In the genomic region with DNA sequence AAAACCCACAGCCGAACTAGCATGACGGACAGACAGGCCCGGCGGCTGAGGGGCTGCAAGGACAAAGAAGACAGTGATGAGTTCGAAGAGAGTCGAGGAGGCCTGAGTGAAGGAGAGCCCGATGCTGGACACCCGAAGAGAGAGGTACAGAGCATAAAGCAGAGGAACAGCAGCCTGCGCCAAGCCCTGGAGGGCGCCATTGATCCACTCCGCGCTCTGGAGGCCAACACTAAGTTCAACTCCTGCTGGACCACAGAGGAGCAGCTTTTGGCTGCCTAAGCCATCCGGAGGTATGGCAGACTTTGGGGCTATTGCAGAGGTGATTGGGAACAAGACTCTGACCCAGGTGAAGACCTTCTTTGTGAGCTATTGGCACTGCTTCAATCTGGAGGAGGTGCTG, we compare ENCODE assay signal across 10 cellular contexts. TPM values are rescaled to one million over a fixed set of nuclear protein-coding genes. Genes with fewer than 3 reads are reported as not detected.
A peak's percentile ranks its signal among the peaks of the same experiment; 100 is the strongest.
DNase-seq lines count a peak whose midpoint lies in the region; ATAC-seq and TF ChIP-seq lines count a peak whose summit lies in the region.
"Had no signal": no experiment of that assay in that cellular context is flagged by ENCODE, and none has a peak within 500 bp of the region (broad histone marks: within the 10 kb centered on the region; RNA-seq: fewer than 3 reads in every experiment).

No MANE protein-coding gene starts in this region.

- no peak overlapping the region for H4K8ac ChIP-seq in mesendoderm (ENCODE audit: low read depth, low read length)

- TF ChIP-seq CTCF in gastrocnemius medialis (IDR thresholded peaks at IDR 0.05 in 4 of 5, conservative IDR thresholded peaks at IDR 0.05 in 1 of 5): no peak

- no peak overlapping the region for H2BK120ac ChIP-seq in mesendoderm (ENCODE audit: low read depth, low read length)

- DNase-seq in DMS79 treated with DMSO at 0.1 percent for 48 hours (lab: John Stamatoyannopoulos, UW) (peak; percentile 6), DMS79 (lab: John Stamatoyannopoulos, UW) (no peak), OCI-M1 (lab: John Stamatoyannopoulos, UW) (peak; percentile 37), mesendoderm (peak; percentile 75), SIG-M5 (lab: John Stamatoyannopoulos, UW) (no peak), gastrocnemius medialis (no peak)
- DNase-seq in activated naive CD4-positive, alpha-beta T cell treated with anti-CD3 and anti-CD28 coated beads, Interleukin-2, amount 10 ng/mL, durations not matched to agents 7 days and 5 days: peak; percentile 69

- H3K27me3 ChIP-seq in mesendoderm (ENCODE audit: insufficient read depth, low read length, poor library complexity) (no peaks in the 10 kb centered on the region), gastrocnemius medialis (no peaks in the 10 kb centered on the region)

- no peaks in the 10 kb centered on the region for H3K79me1 ChIP-seq in mesendoderm (ENCODE audit: low read length)

- peaks cover 29% of the 10 kb centered on the region for H3K27me3 Mint-ChIP-seq in activated naive CD4-positive, alpha-beta T cell treated with anti-CD3 and anti-CD28 coated beads, Interleukin-2, amount 10 ng/mL, durations not matched to agents 7 days and 5 days

- CTCF ChIA-PET in activated naive CD4-positive, alpha-beta T cell treated with anti-CD3 and anti-CD28 coated beads, Interleukin-2, amount 10 ng/mL, durations not matched to agents 7 days and 5 days (lab: Charles Lee): interaction anchor here (0.7 to 1.1 kb wide), 3 partner anchors 289 to 390 kb away, joined by 3 read pairs; no protein-coding TSS in a partner anchor

- H3K9ac ChIP-seq in mesendoderm (ENCODE audit: low read length): no peak overlapping the region

- H3K79me2 ChIP-seq in mesendoderm (ENCODE audit: control insufficient read depth, insufficient read depth, low read length): no peaks in the 10 kb centered on the region

- H3K4me1 Mint-ChIP-seq in activated naive CD4-positive, alpha-beta T cell treated with anti-CD3 and anti-CD28 coated beads, Interleukin-2, amount 10 ng/mL, durations not matched to agents 7 days and 5 days: peaks cover 1% of the 10 kb centered on the region

- H3K18ac ChIP-seq in mesendoderm (ENCODE audit: low read length): no peak overlapping the region

- H3K36me3 Mint-ChIP-seq in activated naive CD4-positive, alpha-beta T cell treated with anti-CD3 and anti-CD28 coated beads, Interleukin-2, amount 10 ng/mL, durations not matched to agents 7 days and 5 days: no peaks in the 10 kb centered on the region

- no peak overlapping the region for H3K4me3 Mint-ChIP-seq in activated naive CD4-positive, alpha-beta T cell treated with anti-CD3 and anti-CD28 coated beads, Interleukin-2, amount 10 ng/mL, durations not matched to agents 7 days and 5 days
- H3K4me3 Mint-ChIP-seq: nephron; T-helper 1 cell treated with Interleukin-12 subunit alpha and Interleukin-12 subunit beta and Interleukin-4 antibody, amounts not matched to agents 30 μg/mL and 1 μg/mL, for 36 hours had no signal

- no peak overlapping the region for H2AK5ac ChIP-seq in mesendoderm (ENCODE audit: low read length)

- ATAC-seq in GM19395 (IDR thresholded peaks at IDR 0.05; ENCODE audit: unreplicated experiment) (no peak), gastrocnemius medialis (no peak)

- intact Hi-C loops in gastrocnemius medialis (cut with DNase I; ENCODE audit: low total_unique reads): no loop called here

- H2BK15ac ChIP-seq in mesendoderm (replicated peaks; ENCODE audit: low read depth): no peak overlapping the region

- no peaks in the 10 kb centered on the region for H3K4me1 ChIP-seq in mesendoderm (ENCODE audit: control insufficient read depth, low read depth, low read length)
- H3K4me1 ChIP-seq in gastrocnemius medialis: no peaks in the 10 kb centered on the region

- H3K36me3 ChIP-seq in mesendoderm (ENCODE audit: control insufficient read depth, insufficient read depth, low read length) (no peaks in the 10 kb centered on the region), gastrocnemius medialis (no peaks in the 10 kb centered on the region)

- in situ Hi-C loops in gastrocnemius medialis (cut with MboI; ENCODE audit: low sequenced_read_pairs in 4 of 4): loop anchor here (25.0 kb wide), 2 partner anchors 297 to 622 kb away; no protein-coding TSS in a partner anchor

- H3K4ac ChIP-seq in mesendoderm (ENCODE audit: low read depth, low read length): no peak overlapping the region

- H4K5ac ChIP-seq in mesendoderm (ENCODE audit: low read length): no peak overlapping the region

- no peak overlapping the region for H3K56ac ChIP-seq in mesendoderm (ENCODE audit: low read length)

- H3K27ac ChIP-seq in mesendoderm (ENCODE audit: low read depth, low read length) (no peak overlapping the region), gastrocnemius medialis (no peak overlapping the region)

- no peak for TF ChIP-seq POLR2A in gastrocnemius medialis (IDR thresholded peaks at IDR 0.05)

- H3K23ac ChIP-seq in mesendoderm (ENCODE audit: low read length): no peak overlapping the region

- H3K9me3 ChIP-seq in gastrocnemius medialis: no peaks in the 10 kb centered on the region

- H3K4me2 ChIP-seq in mesendoderm (ENCODE audit: low read length): no peak overlapping the region

- no peaks in the 10 kb centered on the region for H3K9me3 Mint-ChIP-seq in activated naive CD4-positive, alpha-beta T cell treated with anti-CD3 and anti-CD28 coated beads, Interleukin-2, amount 10 ng/mL, durations not matched to agents 7 days and 5 days
- H3K9me3 Mint-ChIP-seq: nephron; T-helper 1 cell treated with Interleukin-12 subunit alpha and Interleukin-12 subunit beta and Interleukin-4 antibody, amounts not matched to agents 30 μg/mL and 1 μg/mL, for 36 hours had no signal

- no CpG with 5 or more reads among the region's 13 CpGs for WGBS in mesendoderm (ENCODE audit: extremely low coverage, insufficient coverage, low lambda C conversion rate)

- no peak overlapping the region for H2BK5ac ChIP-seq in mesendoderm (ENCODE audit: low read length)

- H3K27ac Mint-ChIP-seq in activated naive CD4-positive, alpha-beta T cell treated with anti-CD3 and anti-CD28 coated beads, Interleukin-2, amount 10 ng/mL, durations not matched to agents 7 days and 5 days: no peak overlapping the region
- H3K27ac Mint-ChIP-seq: nephron; T-helper 1 cell treated with Interleukin-12 subunit alpha and Interleukin-12 subunit beta and Interleukin-4 antibody, amounts not matched to agents 30 μg/mL and 1 μg/mL, for 36 hours had no signal

- H3K4me3 ChIP-seq in mesendoderm (ENCODE audit: low read length) (no peak overlapping the region), gastrocnemius medialis (no peak overlapping the region)

RNA-seq across cellular contexts. Expression of a gene that starts 7.8 kb away (rescaled TPM):
- 0.79 TPM for polyA plus RNA-seq in mesendoderm (2013, experiment 1 of 2)
- polyA plus RNA-seq in mesendoderm (2013, experiment 2 of 2): 0.85 TPM
- total RNA-seq in gastrocnemius medialis: 1 to 10 TPM in 2 of 4 donors, under 1 TPM in 2; 0.62 to 2.2 (median 1.2) TPM

Comparison
In these comparisons a context has a peak if more than half of its experiments do, and no peak if none do; other contexts are left out.
1. DNase-seq: peak in DMS79 treated with DMSO at 0.1 percent for 48 hours (single experiment), OCI-M1 (single experiment), activated naive CD4-positive, alpha-beta T cell treated with anti-CD3 and anti-CD28 coated beads, Interleukin-2, amount 10 ng/mL, durations not matched to agents 7 days and 5 days (single experiment) and mesendoderm (single experiment); none in DMS79 (single experiment), SIG-M5 (single experiment) and gastrocnemius medialis (0 of 2).